In genomic region chr4:169010125-169011023, GRCh38 we compare ENCODE assay signal across 8 cellular contexts. TPM values are rescaled to one million over a fixed set of nuclear protein-coding genes. Genes with fewer than 3 reads are reported as not detected.
DNase-seq lines count a peak whose midpoint lies in the region; ATAC-seq and TF ChIP-seq lines count a peak whose summit lies in the region.

Gene CBR4, minus strand, starts transcription at chr4:169010255. Its CDS starts 166 bp downstream, at chr4:169010089.

- no peaks in the 10 kb centered on the region for H3K36me3 Mint-ChIP-seq in T-helper 17 cell (ENCODE audit: low read depth)

- peak; percentile 89 for DNase-seq in GM13976 (ENCODE audit: low spot score)
- peak; percentile 93 for DNase-seq in NCI-H1694 (lab: John Stamatoyannopoulos, UW)
- DNase-seq in T-helper 17 cell: peak; percentile 88 to 94 (median 91)
- peak; percentile 99 for DNase-seq in left ventricle myocardium superior
- DNase-seq in psoas muscle: peak; percentile 98 to 99
- peak; percentile 96 to 98 for DNase-seq in uterus

- peaks cover 0 to 13% of the 10 kb centered on the region in 2 donors for H3K36me3 ChIP-seq in psoas muscle (ENCODE audit: insufficient read depth in 1 of 2, low read depth in 1 of 2)
- H3K36me3 ChIP-seq in uterus: no peaks in the 10 kb centered on the region

- H3K27ac ChIP-seq in angular gyrus (ENCODE audit: low read depth, low read length) (peak within 1 kb of the TSS; percentile 82), psoas muscle (peak within 1 kb of the TSS; percentile 98), uterus (peak within 1 kb of the TSS; percentile 88 to 96)

- intact Hi-C loops in left ventricle myocardium superior (cut with micrococcal nuclease): loop anchor here (5.0 kb wide), 1 partner anchor 617 kb away; no protein-coding TSS in a partner anchor
- intact Hi-C loops in psoas muscle (cut with DNase I): loop anchor here in 1 of 2 donors (5.0 kb wide), 2 partner anchors 272 to 1017 kb away; partner anchors contain the start of gene MFAP3L
- intact Hi-C loops in uterus (cut with DNase I; ENCODE audit: low total_unique reads): loop anchor here (10.0 kb wide), 1 partner anchor 264 kb away; the partner anchor contains the start of gene SH3RF1

- ATAC-seq in HG02884 (IDR thresholded peaks at IDR 0.05; ENCODE audit: unreplicated experiment) (peak; percentile 96), T-helper 17 cell (peak; percentile 95), left ventricle myocardium superior (peak; percentile 99), psoas muscle (peak; percentile 98 to 99 (median 98))

- H3K9me3 ChIP-seq in T-helper 17 cell (ENCODE audit: control insufficient read depth, low read length, poor library complexity, severe bottlenecking): no peaks in the 10 kb centered on the region
- H3K9me3 ChIP-seq in psoas muscle: no peaks in the 10 kb centered on the region
- H3K9me3 ChIP-seq in uterus: no peaks in the 10 kb centered on the region

- TF ChIP-seq POLR2A in uterus (IDR thresholded peaks at IDR 0.05): peak; percentile 82 to 89

- peak within 1 kb of the TSS; percentile 90 for H3K4me3 ChIP-seq in psoas muscle
- peak within 1 kb of the TSS; percentile 61 to 74 for H3K4me3 ChIP-seq in uterus

- 0 to 1% (median 0%) methylated on average over 54 of the region's 54 CpGs for WGBS in psoas muscle, 3 donors

- peak within 1 kb of the TSS; percentile 94 for H3K4me3 Mint-ChIP-seq in T-helper 17 cell

- H3K4me1 Mint-ChIP-seq in T-helper 17 cell: peaks cover 23% of the 10 kb centered on the region

- no peaks in the 10 kb centered on the region for H3K27me3 Mint-ChIP-seq in T-helper 17 cell

- TF ChIP-seq CTCF in GM13976 (IDR thresholded peaks at IDR 0.05; ENCODE audit: borderline replicate concordance, control extremely low read depth, extremely low read depth, insufficient read depth, missing control alignments) (no peak), psoas muscle (IDR thresholded peaks at IDR 0.05) (peak; percentile 41), uterus (IDR thresholded peaks at IDR 0.05) (peak in 2 of 4 experiments; percentile 19 to 29)

- no peaks in the 10 kb centered on the region for H3K27me3 ChIP-seq in psoas muscle (ENCODE audit: insufficient read depth in 3 of 3, low read length in 2 of 3)
- no peaks in the 10 kb centered on the region for H3K27me3 ChIP-seq in uterus

- peaks cover 24% of the 10 kb centered on the region for H3K4me1 ChIP-seq in psoas muscle
- H3K4me1 ChIP-seq in uterus: no peaks in the 10 kb centered on the region

- peak within 1 kb of the TSS; percentile 98 for H3K27ac Mint-ChIP-seq in T-helper 17 cell

- in situ Hi-C loops in GM13976 (cut with MboI; ENCODE audit: low sequenced_read_pairs, unreplicated experiment): no loop called here

RNA-seq across cellular contexts. Expression of gene CBR4, which starts in this region (rescaled TPM):
- 10 to 100 TPM; 10.4 to 13.9 TPM for total RNA-seq in T-helper 17 cell
- total RNA-seq in left ventricle myocardium superior: 21.3 TPM
- 10 to 100 TPM; 10.4 to 18.5 (median 14.9) TPM for total RNA-seq in psoas muscle
- polyA plus RNA-seq in psoas muscle: 10 to 100 TPM in 1 of 3 donors, 1 to 10 TPM in 2; 5.2 to 16.3 (median 8.4) TPM
- total RNA-seq in uterus: 10 to 100 TPM in 3 of 4 donors, 1 to 10 TPM in 1; 9.0 to 40.8 (median 21.6) TPM

Comparison
In these comparisons a context has a peak if more than half of its experiments do, and no peak if none do; other contexts are left out.
1. Peak in every context shown above with its lines: DNase-seq, ATAC-seq, H3K4me3 ChIP-seq and H3K27ac ChIP-seq.